1 cellular context compared by ENCODE assay signal in genomic region chr11:2987881-2988280, GRCh38.
TF ChIP-seq lines count a peak whose summit lies in the region.

No MANE protein-coding gene starts in this region.

TF ChIP-seq in HepG2, 621 proteins besides CTCF, POLR2A, EP300 and RAD21 (continued from another document):
- TF ChIP-seq ZUFSP (CRISPR knock-in tag; IDR thresholded peaks at IDR 0.05; ENCODE audit: borderline replicate concordance) (no peak), RBM22 (optimal IDR thresholded peaks at IDR 0.05; ENCODE audit: low read length) (no peak), HOXD1 (CRISPR knock-in tag; IDR thresholded peaks at IDR 0.05) (no peak), ZNF343 (CRISPR knock-in tag; IDR thresholded peaks at IDR 0.05) (no peak), ZNF644 (CRISPR knock-in tag; IDR thresholded peaks at IDR 0.05; ENCODE audit: low read depth) (no peak), PHF21A (CRISPR knock-in tag; IDR thresholded peaks at IDR 0.05) (no peak), MTA3 (CRISPR knock-in tag; IDR thresholded peaks at IDR 0.05) (no peak), SNAPC4 (CRISPR knock-in tag; IDR thresholded peaks at IDR 0.05) (no peak), ZNF747 (CRISPR knock-in tag; IDR thresholded peaks at IDR 0.05; ENCODE audit: borderline replicate concordance) (no peak), MAFG (CRISPR knock-in tag; IDR thresholded peaks at IDR 0.05) (no peak), ZHX2 (IDR thresholded peaks at IDR 0.05; ENCODE audit: low read depth) (no peak), ZHX2 (CRISPR knock-in tag; IDR thresholded peaks at IDR 0.05; ENCODE audit: borderline replicate concordance) (no peak), USF2 (IDR thresholded peaks at IDR 0.05; ENCODE audit: low read depth, low read length) (no peak), USF2 (CRISPR knock-in tag; IDR thresholded peaks at IDR 0.05; ENCODE audit: borderline replicate concordance) (no peak)
